1 cellular context compared by ENCODE assay signal in genomic region chr19:47790398-47790814, GRCh38.
TF ChIP-seq lines count a peak whose summit lies in the region.

No MANE protein-coding gene starts in this region.

TF ChIP-seq in K562, 482 proteins besides CTCF, POLR2A, EP300 and RAD21:
- TF ChIP-seq MED1 (CRISPR knock-in tag; IDR thresholded peaks at IDR 0.05; ENCODE audit: borderline replicate concordance) (no peak), HBP1 (CRISPR knock-in tag; IDR thresholded peaks at IDR 0.05) (no peak), ZNF184 (CRISPR knock-in tag; IDR thresholded peaks at IDR 0.05) (no peak), ARID2 (IDR thresholded peaks at IDR 0.05) (no peak), ZNF124 (CRISPR knock-in tag; IDR thresholded peaks at IDR 0.05) (no peak), TFAP4 (CRISPR knock-in tag; IDR thresholded peaks at IDR 0.05; ENCODE audit: borderline replicate concordance) (peak; percentile 36; the same call in 1 of the 2 replicates), ZNF431 (CRISPR knock-in tag; IDR thresholded peaks at IDR 0.05) (no peak), TCF3 (CRISPR knock-in tag; IDR thresholded peaks at IDR 0.05) (no peak), HDAC2 (IDR thresholded peaks at IDR 0.05) (no peak), ATF1 (CRISPR knock-in tag; IDR thresholded peaks at IDR 0.05) (no peak), ATF1 (tag; IDR thresholded peaks at IDR 0.05) (no peak), EGR1 (conservative IDR thresholded peaks at IDR 0.05) (no peak), BCLAF1 (IDR thresholded peaks at IDR 0.05; ENCODE audit: borderline replicate concordance in 1 of 2, control insufficient read depth in 1 of 2, low read depth in 2 of 2, low read length in 1 of 2) (no peak), NRF1 (conservative IDR thresholded peaks at IDR 0.05 in 1 of 2, IDR thresholded peaks at IDR 0.05 in 1 of 2) (no peak), BHLHE40 (IDR thresholded peaks at IDR 0.05; ENCODE audit: low read length) (no peak), ZNF449 (CRISPR knock-in tag; IDR thresholded peaks at IDR 0.05) (no peak), RAD51 (IDR thresholded peaks at IDR 0.05; ENCODE audit: borderline replicate concordance, low read depth) (no peak), VEZF1 (CRISPR knock-in tag; IDR thresholded peaks at IDR 0.05) (peak; percentile 63), SMC3 (conservative IDR thresholded peaks at IDR 0.05; ENCODE audit: insufficient read depth, low read depth, low read length) (peak; percentile 49), MAZ (CRISPR knock-in tag; conservative IDR thresholded peaks at IDR 0.05 in 1 of 2, IDR thresholded peaks at IDR 0.05 in 1 of 2) (peak in 1 of 2 experiments; percentile 58; a peak in 2 of 4 replicates), ZNF740 (CRISPR knock-in tag; IDR thresholded peaks at IDR 0.05) (peak; percentile 82; the same call in 1 of the 2 replicates), ZNF740 (tag; IDR thresholded peaks at IDR 0.05) (peak in 1 of 2 experiments; percentile 40; a peak in 1 of 4 replicates), ZNF780A (CRISPR knock-in tag; IDR thresholded peaks at IDR 0.05) (no peak), ZBTB7A (IDR thresholded peaks at IDR 0.05; ENCODE audit: borderline replicate concordance, control insufficient read depth, low read depth, low read length) (peak; percentile 59; the same call in 1 of the 2 replicates), KAT7 (CRISPR knock-in tag; IDR thresholded peaks at IDR 0.05; ENCODE audit: borderline replicate concordance) (no peak), KDM1A (IDR thresholded peaks at IDR 0.05) (0 out of 4 replicates have a peak, but pooled peaks of 1 of the 2 experiments have one; percentile 10), RB1 (IDR thresholded peaks at IDR 0.05; ENCODE audit: low read depth) (no peak), CEBPG (CRISPR knock-in tag; IDR thresholded peaks at IDR 0.05) (no peak), CEBPG (tag; conservative IDR thresholded peaks at IDR 0.05 in 1 of 2, IDR thresholded peaks at IDR 0.05 in 1 of 2) (no peak), CTCFL (IDR thresholded peaks at IDR 0.05; ENCODE audit: borderline replicate concordance, insufficient read depth, low read depth, low read length, poor library complexity, severe bottlenecking) (peak; percentile 43), HNRNPK (IDR thresholded peaks at IDR 0.05; ENCODE audit: low read depth, low read length, poor library complexity, severe bottlenecking) (no peak), SPI1 (IDR thresholded peaks at IDR 0.05; ENCODE audit: borderline replicate concordance, low read depth, low read length) (no peak), HIVEP1 (CRISPR knock-in tag; IDR thresholded peaks at IDR 0.05) (no peak), ZNF354B (CRISPR knock-in tag; IDR thresholded peaks at IDR 0.05) (no peak)
